16 cellular contexts compared by ENCODE assay signal in genomic region chr1:80375662-80376061, GRCh38.
DNase-seq lines count a peak whose midpoint lies in the region; FAIRE-seq and TF ChIP-seq lines count a peak whose summit lies in the region.
"Had no signal": no experiment of that assay in that cellular context is flagged by ENCODE, and none has a peak within 500 bp of the region (broad histone marks: within the 10 kb centered on the region; RNA-seq: fewer than 3 reads in every experiment).

No MANE protein-coding gene starts in this region.

- no peaks in the 10 kb centered on the region for H3K27me3 ChIP-seq in kidney epithelial cell (ENCODE audit: control insufficient read depth, insufficient read depth, low read length)
- H3K27me3 ChIP-seq: BE2C, colonic mucosa, neural progenitor cell, upper lobe of left lung had no signal

- TF ChIP-seq CTCF in AG04449 (IDR thresholded peaks at IDR 0.05; ENCODE audit: insufficient read depth, low read length, missing control alignments) (no peak), astrocyte of the spinal cord (IDR thresholded peaks at IDR 0.05; ENCODE audit: low read depth, low read length) (no peak), kidney epithelial cell (IDR thresholded peaks at IDR 0.05; ENCODE audit: insufficient read depth, low read length, poor library complexity, severe bottlenecking) (no peak), kidney (IDR thresholded peaks at IDR 0.05; ENCODE audit: borderline replicate concordance, extremely low read depth, insufficient read depth) (no peak)

- CTCF ChIA-PET in AG04449 (lab: Yijun Ruan, JAX) = no interaction called here
- CTCF ChIA-PET in activated CD4-positive, alpha-beta memory T cell treated with anti-CD3 and anti-CD28 coated beads for 36 hours (lab: Charles Lee) = no interaction called here

- no peak overlapping the region for H3K4me3 Mint-ChIP-seq in activated CD4-positive, alpha-beta memory T cell treated with anti-CD3 and anti-CD28 coated beads for 36 hours
- H3K4me3 Mint-ChIP-seq: activated CD4-positive, alpha-beta memory T cell treated with anti-CD3 and anti-CD28 coated beads, Interleukin-2, amount 10 ng/mL, durations not matched to agents 7 days and 5 days; neural progenitor cell; T-helper 17 cell had no signal

- H3K36me3 ChIP-seq in kidney epithelial cell (ENCODE audit: control insufficient read depth, insufficient read depth, low read length) (no peaks in the 10 kb centered on the region), kidney (ENCODE audit: control insufficient read depth in 1 of 2, insufficient read depth in 2 of 2, low read length in 2 of 2) (no peaks in the 10 kb centered on the region)
- H3K36me3 ChIP-seq: BE2C, colonic mucosa, neural progenitor cell, upper lobe of left lung had no signal

- H3K36me3 Mint-ChIP-seq in activated CD4-positive, alpha-beta memory T cell treated with anti-CD3 and anti-CD28 coated beads for 36 hours = no peaks in the 10 kb centered on the region
- H3K36me3 Mint-ChIP-seq: neural progenitor cell had no signal

- POLR2A ChIA-PET in AG04449 (lab: Yijun Ruan, JAX) = no interaction called here
- POLR2A ChIA-PET in activated CD4-positive, alpha-beta memory T cell treated with anti-CD3 and anti-CD28 coated beads for 36 hours (lab: Charles Lee) = no interaction called here

- no peak overlapping the region for H3K27ac ChIP-seq in kidney (ENCODE audit: low read depth in 2 of 2, low read length in 2 of 2)
- H3K27ac ChIP-seq: colonic mucosa, neural progenitor cell, upper lobe of left lung had no signal

- H3K9ac ChIP-seq in kidney (ENCODE audit: low read length in 2 of 2) = no peak overlapping the region
- H3K9ac ChIP-seq: neural progenitor cell had no signal

- H3K4me1 ChIP-seq in kidney (ENCODE audit: control insufficient read depth in 1 of 2, insufficient read depth in 1 of 2, low read depth in 1 of 2, low read length in 2 of 2) = no peaks in the 10 kb centered on the region
- H3K4me1 ChIP-seq: BE2C, colonic mucosa, neural progenitor cell, upper lobe of left lung had no signal

- H3K9me3 ChIP-seq in kidney (ENCODE audit: control insufficient read depth in 1 of 2, low read length in 2 of 2) = no peaks in the 10 kb centered on the region
- H3K9me3 ChIP-seq: BE2C, colonic mucosa, upper lobe of left lung had no signal

- no peak overlapping the region for H3K4me3 ChIP-seq in AG04449 (ENCODE audit: low read depth, low read length)
- no peak overlapping the region for H3K4me3 ChIP-seq in astrocyte of the spinal cord (ENCODE audit: low read depth, low read length)
- H3K4me3 ChIP-seq in kidney epithelial cell (ENCODE audit: low read depth, low read length) = no peak overlapping the region
- H3K4me3 ChIP-seq in kidney (ENCODE audit: low read length in 2 of 2) = no peak overlapping the region
- H3K4me3 ChIP-seq: colonic mucosa, neural progenitor cell, upper lobe of left lung had no signal

- H3K27ac Mint-ChIP-seq in activated CD4-positive, alpha-beta memory T cell treated with anti-CD3 and anti-CD28 coated beads for 36 hours = no peak overlapping the region
- H3K27ac Mint-ChIP-seq: activated CD4-positive, alpha-beta memory T cell treated with anti-CD3 and anti-CD28 coated beads, Interleukin-2, amount 10 ng/mL, durations not matched to agents 7 days and 5 days; neural progenitor cell; T-helper 17 cell had no signal

- DNase-seq in AG04449 (ENCODE audit: low read depth, low spot score) (peak; percentile 42), HS-27A (ENCODE audit: low read depth) (peak; percentile 92), astrocyte of the spinal cord (ENCODE audit: low read depth, low spot score) (peak; percentile 61), kidney epithelial cell (ENCODE audit: low read depth) (peak; percentile 43), kidney (no peak), SIG-M5 (lab: John Stamatoyannopoulos, UW) (no peak), posterior cingulate gyrus (no peak)
- no peak for DNase-seq in activated CD4-positive, alpha-beta memory T cell treated with anti-CD3 and anti-CD28 coated beads for 36 hours
- DNase-seq: activated CD4-positive, alpha-beta memory T cell treated with anti-CD3 and anti-CD28 coated beads, Interleukin-2, amount 10 ng/mL, durations not matched to agents 7 days and 5 days; BE2C; colonic mucosa; NCI-H2171; stimulated activated CD4-positive, alpha-beta T cell treated with anti-CD3 and anti-CD28 coated beads, Interleukin-12 subunit alpha, Interleukin-12 subunit beta, amount 100 ng/mL, for 4 hours; T-helper 17 cell; upper lobe of left lung had no signal

- FAIRE-seq in kidney (lab: Jason Lieb, UNC) = no peak

- peaks cover 4% of the 10 kb centered on the region for H3K9me3 Mint-ChIP-seq in activated CD4-positive, alpha-beta memory T cell treated with anti-CD3 and anti-CD28 coated beads for 36 hours
- H3K9me3 Mint-ChIP-seq: neural progenitor cell had no signal

- in situ Hi-C loops in astrocyte of the spinal cord (cut with HindIII; ENCODE audit: low sequenced_read_pairs) = no loop called here

- intact Hi-C loops in kidney (cut with DNase I) (no loop called here), posterior cingulate gyrus (cut with DNase I) (no loop called here)
- intact Hi-C loops in activated CD4-positive, alpha-beta memory T cell treated with anti-CD3 and anti-CD28 coated beads for 36 hours (cut with micrococcal nuclease) = no loop called here

- H3K4me1 Mint-ChIP-seq in activated CD4-positive, alpha-beta memory T cell treated with anti-CD3 and anti-CD28 coated beads for 36 hours (ENCODE audit: low read depth) = no peaks in the 10 kb centered on the region
- H3K4me1 Mint-ChIP-seq: activated CD4-positive, alpha-beta memory T cell treated with anti-CD3 and anti-CD28 coated beads, Interleukin-2, amount 10 ng/mL, durations not matched to agents 7 days and 5 days; neural progenitor cell; T-helper 17 cell had no signal

- no peaks in the 10 kb centered on the region for H3K27me3 Mint-ChIP-seq in activated CD4-positive, alpha-beta memory T cell treated with anti-CD3 and anti-CD28 coated beads for 36 hours
- H3K27me3 Mint-ChIP-seq: activated CD4-positive, alpha-beta memory T cell treated with anti-CD3 and anti-CD28 coated beads, Interleukin-2, amount 10 ng/mL, durations not matched to agents 7 days and 5 days; T-helper 17 cell had no signal

Comparison
In these comparisons a context has a peak if more than half of its experiments do, and no peak if none do; other contexts are left out.
1. DNase-seq: peak in AG04449 (single experiment), HS-27A (single experiment), astrocyte of the spinal cord (single experiment) and kidney epithelial cell (single experiment); none in kidney (single experiment), activated CD4-positive, alpha-beta memory T cell treated with anti-CD3 and anti-CD28 coated beads for 36 hours (single experiment), SIG-M5 (single experiment) and posterior cingulate gyrus (0 of 10).